In genomic region chr9:129487658-129488483, GRCh38 we compare ENCODE assay signal across 1 cellular context.
TF ChIP-seq lines count a peak whose summit lies in the region.

No MANE protein-coding gene starts in this region.

TF ChIP-seq in HepG2, 621 proteins besides CTCF, POLR2A, EP300 and RAD21 (continued from another document and continues in another):
- TF ChIP-seq ESRRA (CRISPR knock-in tag; IDR thresholded peaks at IDR 0.05; ENCODE audit: low read depth) = no peak
- no peak for TF ChIP-seq ZNF589 (CRISPR knock-in tag; conservative IDR thresholded peaks at IDR 0.05)
- TF ChIP-seq FOXP1 (IDR thresholded peaks at IDR 0.05) = no peak
- no peak for TF ChIP-seq FOXP1 (CRISPR knock-in tag; IDR thresholded peaks at IDR 0.05)
- no peak for TF ChIP-seq STAG1 (CRISPR knock-in tag; IDR thresholded peaks at IDR 0.05)
- 0 out of 2 replicates have a peak, but pooled peaks have one; percentile 15 for TF ChIP-seq PRMT3 (CRISPR knock-in tag; IDR thresholded peaks at IDR 0.05; ENCODE audit: borderline replicate concordance, low read depth)
- TF ChIP-seq, protein P1, sequence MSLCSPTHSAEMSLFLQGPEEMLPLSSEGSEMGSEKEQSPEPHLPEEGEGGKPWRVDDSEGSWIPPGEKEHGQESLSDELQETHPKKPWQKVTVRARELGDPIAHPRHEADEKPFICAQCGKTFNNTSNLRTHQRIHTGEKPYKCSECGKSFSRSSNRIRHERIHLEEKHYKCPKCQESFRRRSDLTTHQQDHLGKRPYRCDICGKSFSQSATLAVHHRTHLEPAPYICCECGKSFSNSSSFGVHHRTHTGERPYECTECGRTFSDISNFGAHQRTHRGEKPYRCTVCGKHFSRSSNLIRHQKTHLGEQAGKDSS (CRISPR knock-in tag; IDR thresholded peaks at IDR 0.05; ENCODE audit: borderline replicate concordance, low read depth) = no peak
- TF ChIP-seq ADNP (CRISPR knock-in tag; IDR thresholded peaks at IDR 0.05) = no peak
- TF ChIP-seq, protein P2, sequence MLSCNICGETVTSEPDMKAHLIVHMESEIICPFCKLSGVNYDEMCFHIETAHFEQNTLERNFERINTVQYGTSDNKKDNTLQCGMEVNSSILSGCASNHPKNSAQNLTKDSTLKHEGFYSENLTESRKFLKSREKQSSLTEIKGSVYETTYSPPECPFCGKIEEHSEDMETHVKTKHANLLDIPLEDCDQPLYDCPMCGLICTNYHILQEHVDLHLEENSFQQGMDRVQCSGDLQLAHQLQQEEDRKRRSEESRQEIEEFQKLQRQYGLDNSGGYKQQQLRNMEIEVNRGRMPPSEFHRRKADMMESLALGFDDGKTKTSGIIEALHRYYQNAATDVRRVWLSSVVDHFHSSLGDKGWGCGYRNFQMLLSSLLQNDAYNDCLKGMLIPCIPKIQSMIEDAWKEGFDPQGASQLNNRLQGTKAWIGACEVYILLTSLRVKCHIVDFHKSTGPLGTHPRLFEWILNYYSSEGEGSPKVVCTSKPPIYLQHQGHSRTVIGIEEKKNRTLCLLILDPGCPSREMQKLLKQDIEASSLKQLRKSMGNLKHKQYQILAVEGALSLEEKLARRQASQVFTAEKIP (CRISPR knock-in tag; IDR thresholded peaks at IDR 0.05; ENCODE audit: borderline replicate concordance) = no peak
- TF ChIP-seq, protein P3, sequence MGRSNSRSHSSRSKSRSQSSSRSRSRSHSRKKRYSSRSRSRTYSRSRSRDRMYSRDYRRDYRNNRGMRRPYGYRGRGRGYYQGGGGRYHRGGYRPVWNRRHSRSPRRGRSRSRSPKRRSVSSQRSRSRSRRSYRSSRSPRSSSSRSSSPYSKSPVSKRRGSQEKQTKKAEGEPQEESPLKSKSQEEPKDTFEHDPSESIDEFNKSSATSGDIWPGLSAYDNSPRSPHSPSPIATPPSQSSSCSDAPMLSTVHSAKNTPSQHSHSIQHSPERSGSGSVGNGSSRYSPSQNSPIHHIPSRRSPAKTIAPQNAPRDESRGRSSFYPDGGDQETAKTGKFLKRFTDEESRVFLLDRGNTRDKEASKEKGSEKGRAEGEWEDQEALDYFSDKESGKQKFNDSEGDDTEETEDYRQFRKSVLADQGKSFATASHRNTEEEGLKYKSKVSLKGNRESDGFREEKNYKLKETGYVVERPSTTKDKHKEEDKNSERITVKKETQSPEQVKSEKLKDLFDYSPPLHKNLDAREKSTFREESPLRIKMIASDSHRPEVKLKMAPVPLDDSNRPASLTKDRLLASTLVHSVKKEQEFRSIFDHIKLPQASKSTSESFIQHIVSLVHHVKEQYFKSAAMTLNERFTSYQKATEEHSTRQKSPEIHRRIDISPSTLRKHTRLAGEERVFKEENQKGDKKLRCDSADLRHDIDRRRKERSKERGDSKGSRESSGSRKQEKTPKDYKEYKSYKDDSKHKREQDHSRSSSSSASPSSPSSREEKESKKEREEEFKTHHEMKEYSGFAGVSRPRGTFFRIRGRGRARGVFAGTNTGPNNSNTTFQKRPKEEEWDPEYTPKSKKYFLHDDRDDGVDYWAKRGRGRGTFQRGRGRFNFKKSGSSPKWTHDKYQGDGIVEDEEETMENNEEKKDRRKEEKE (IDR thresholded peaks at IDR 0.05) = no peak
- TF ChIP-seq, protein P4, sequence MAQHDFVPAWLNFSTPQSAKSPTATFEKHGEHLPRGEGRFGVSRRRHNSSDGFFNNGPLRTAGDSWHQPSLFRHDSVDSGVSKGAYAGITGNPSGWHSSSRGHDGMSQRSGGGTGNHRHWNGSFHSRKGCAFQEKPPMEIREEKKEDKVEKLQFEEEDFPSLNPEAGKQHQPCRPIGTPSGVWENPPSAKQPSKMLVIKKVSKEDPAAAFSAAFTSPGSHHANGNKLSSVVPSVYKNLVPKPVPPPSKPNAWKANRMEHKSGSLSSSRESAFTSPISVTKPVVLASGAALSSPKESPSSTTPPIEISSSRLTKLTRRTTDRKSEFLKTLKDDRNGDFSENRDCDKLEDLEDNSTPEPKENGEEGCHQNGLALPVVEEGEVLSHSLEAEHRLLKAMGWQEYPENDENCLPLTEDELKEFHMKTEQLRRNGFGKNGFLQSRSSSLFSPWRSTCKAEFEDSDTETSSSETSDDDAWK (CRISPR knock-in tag; IDR thresholded peaks at IDR 0.05) = no peak
- 0 out of 2 replicates have a peak, but pooled peaks have one; percentile 32 for TF ChIP-seq GATAD1 (CRISPR knock-in tag; IDR thresholded peaks at IDR 0.05)
- TF ChIP-seq ZNF44 (CRISPR knock-in tag; IDR thresholded peaks at IDR 0.05) = no peak
- TF ChIP-seq, protein P5, sequence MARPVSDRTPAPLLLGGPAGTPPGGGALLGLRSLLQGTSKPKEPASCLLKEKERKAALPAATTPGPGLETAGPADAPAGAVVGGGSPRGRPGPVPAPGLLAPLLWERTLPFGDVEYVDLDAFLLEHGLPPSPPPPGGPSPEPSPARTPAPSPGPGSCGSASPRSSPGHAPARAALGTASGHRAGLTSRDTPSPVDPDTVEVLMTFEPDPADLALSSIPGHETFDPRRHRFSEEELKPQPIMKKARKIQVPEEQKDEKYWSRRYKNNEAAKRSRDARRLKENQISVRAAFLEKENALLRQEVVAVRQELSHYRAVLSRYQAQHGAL (CRISPR knock-in tag; IDR thresholded peaks at IDR 0.05; ENCODE audit: not compliant biosample characterization) = no peak
- no peak for TF ChIP-seq ZNF883 (CRISPR knock-in tag; IDR thresholded peaks at IDR 0.05; ENCODE audit: not compliant biosample characterization)
- peak; percentile 65 for TF ChIP-seq TARDBP (CRISPR knock-in tag; IDR thresholded peaks at IDR 0.05)
- TF ChIP-seq ATF1 (CRISPR knock-in tag; IDR thresholded peaks at IDR 0.05) = no peak
- TF ChIP-seq SOX13 (IDR thresholded peaks at IDR 0.05) = no peak
- no peak for TF ChIP-seq SOX13 (CRISPR knock-in tag; conservative IDR thresholded peaks at IDR 0.05 in 1 of 2, IDR thresholded peaks at IDR 0.05 in 1 of 2)
- TF ChIP-seq MAF1 (CRISPR knock-in tag; IDR thresholded peaks at IDR 0.05; ENCODE audit: borderline replicate concordance) = no peak
- no peak; the same call in none of the 2 replicates for TF ChIP-seq ERF (CRISPR knock-in tag; IDR thresholded peaks at IDR 0.05)
- TF ChIP-seq KLF11 (CRISPR knock-in tag; IDR thresholded peaks at IDR 0.05) = no peak
- TF ChIP-seq MTF1 (CRISPR knock-in tag; IDR thresholded peaks at IDR 0.05) = no peak
- TF ChIP-seq FOXM1 (CRISPR knock-in tag; IDR thresholded peaks at IDR 0.05) = no peak
- TF ChIP-seq ZNF3 (CRISPR knock-in tag; IDR thresholded peaks at IDR 0.05) = no peak
- no peak for TF ChIP-seq PLRG1 (conservative IDR thresholded peaks at IDR 0.05)
- TF ChIP-seq RAD51 (IDR thresholded peaks at IDR 0.05; ENCODE audit: borderline replicate concordance) = no peak
- no peak for TF ChIP-seq ARNT (IDR thresholded peaks at IDR 0.05)
- TF ChIP-seq ZNF407 (CRISPR knock-in tag; IDR thresholded peaks at IDR 0.05; ENCODE audit: not compliant biosample characterization) = no peak
- TF ChIP-seq SIX4 (CRISPR knock-in tag; IDR thresholded peaks at IDR 0.05) = no peak
- no peak for TF ChIP-seq RFX5 (IDR thresholded peaks at IDR 0.05; ENCODE audit: low read depth, low read length)
- TF ChIP-seq POLR2AphosphoS2 (IDR thresholded peaks at IDR 0.05; ENCODE audit: low read depth, low read length) = no peak
- TF ChIP-seq ZNF552 (CRISPR knock-in tag; IDR thresholded peaks at IDR 0.05; ENCODE audit: borderline replicate concordance) = peak; percentile 51; the same call in 1 of the 2 replicates
- no peak for TF ChIP-seq ZNF629 (CRISPR knock-in tag; conservative IDR thresholded peaks at IDR 0.05)
- no peak for TF ChIP-seq IKZF5 (CRISPR knock-in tag; IDR thresholded peaks at IDR 0.05)
- no peak for TF ChIP-seq U2AF2 (IDR thresholded peaks at IDR 0.05; ENCODE audit: low read depth, low read length)
- TF ChIP-seq ZNF460 (CRISPR knock-in tag; IDR thresholded peaks at IDR 0.05; ENCODE audit: borderline replicate concordance) = no peak
- TF ChIP-seq, protein P6, sequence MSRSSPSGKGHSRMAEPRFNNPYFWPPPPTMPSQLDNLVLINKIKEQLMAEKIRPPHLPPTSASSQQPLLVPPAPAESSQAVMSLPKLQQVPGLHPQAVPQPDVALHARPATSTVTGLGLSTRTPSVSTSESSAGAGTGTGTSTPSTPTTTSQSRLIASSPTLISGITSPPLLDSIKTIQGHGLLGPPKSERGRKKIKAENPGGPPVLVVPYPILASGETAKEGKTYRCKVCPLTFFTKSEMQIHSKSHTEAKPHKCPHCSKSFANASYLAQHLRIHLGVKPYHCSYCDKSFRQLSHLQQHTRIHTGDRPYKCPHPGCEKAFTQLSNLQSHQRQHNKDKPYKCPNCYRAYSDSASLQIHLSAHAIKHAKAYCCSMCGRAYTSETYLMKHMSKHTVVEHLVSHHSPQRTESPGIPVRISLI (CRISPR knock-in tag; IDR thresholded peaks at IDR 0.05; ENCODE audit: borderline replicate concordance) = no peak
- TF ChIP-seq ZSCAN31 (CRISPR knock-in tag; IDR thresholded peaks at IDR 0.05; ENCODE audit: low read depth) = 0 out of 2 replicates have a peak, but pooled peaks have one; percentile 0
- TF ChIP-seq ZSCAN20 (CRISPR knock-in tag; IDR thresholded peaks at IDR 0.05; ENCODE audit: borderline replicate concordance) = no peak
- peak; percentile 50; the same call in 1 of the 2 replicates for TF ChIP-seq MAFF (IDR thresholded peaks at IDR 0.05; ENCODE audit: low read depth, low read length)
- no peak for TF ChIP-seq ZNF770 (CRISPR knock-in tag; IDR thresholded peaks at IDR 0.05)
- TF ChIP-seq MAFG (CRISPR knock-in tag; IDR thresholded peaks at IDR 0.05) = peak; percentile 48; the same call in 1 of the 2 replicates
- TF ChIP-seq ZNF556 (CRISPR knock-in tag; IDR thresholded peaks at IDR 0.05; ENCODE audit: borderline replicate concordance) = no peak
- TF ChIP-seq ZNF12 (CRISPR knock-in tag; IDR thresholded peaks at IDR 0.05) = no peak
- TF ChIP-seq ZNF776 (CRISPR knock-in tag; IDR thresholded peaks at IDR 0.05) = 0 out of 2 replicates have a peak, but pooled peaks have one; percentile 8
- no peak for TF ChIP-seq CHD2 (IDR thresholded peaks at IDR 0.05; ENCODE audit: low read depth, low read length)
